In genomic region chr11:2002042-2002776, GRCh38 we compare ENCODE assay signal across 1 cellular context.
TF ChIP-seq lines count a peak whose summit lies in the region.

No MANE protein-coding gene starts in this region.

TF ChIP-seq in HepG2, 621 proteins besides CTCF, POLR2A, EP300 and RAD21:
- TF ChIP-seq FOXJ3 (CRISPR knock-in tag; IDR thresholded peaks at IDR 0.05; ENCODE audit: borderline replicate concordance) (no peak), BRF2 (CRISPR knock-in tag; IDR thresholded peaks at IDR 0.05) (no peak), PTBP1 (IDR thresholded peaks at IDR 0.05; ENCODE audit: low read depth, low read length, poor library complexity, severe bottlenecking) (no peak), THYN1 (CRISPR knock-in tag; IDR thresholded peaks at IDR 0.05; ENCODE audit: borderline replicate concordance, low read depth) (no peak), ARID2 (CRISPR knock-in tag; IDR thresholded peaks at IDR 0.05; ENCODE audit: borderline replicate concordance) (no peak), ZNF878 (CRISPR knock-in tag; IDR thresholded peaks at IDR 0.05) (no peak), KMT2A (CRISPR knock-in tag; IDR thresholded peaks at IDR 0.05) (no peak), MAF1 (CRISPR knock-in tag; IDR thresholded peaks at IDR 0.05; ENCODE audit: borderline replicate concordance) (no peak), ZNF318 (CRISPR knock-in tag; IDR thresholded peaks at IDR 0.05) (no peak), ZNF142 (CRISPR knock-in tag; IDR thresholded peaks at IDR 0.05) (no peak), PAXIP1 (CRISPR knock-in tag; conservative IDR thresholded peaks at IDR 0.05) (no peak)
